18 cellular contexts compared by ENCODE assay signal in genomic region chr5:88979717-88980116, GRCh38.
A peak's percentile ranks its signal among the peaks of the same experiment; 100 is the strongest.
DNase-seq lines count a peak whose midpoint lies in the region; ATAC-seq, FAIRE-seq and TF ChIP-seq lines count a peak whose summit lies in the region.
"Had no signal": no experiment of that assay in that cellular context is flagged by ENCODE, and none has a peak within 500 bp of the region (broad histone marks: within the 10 kb centered on the region; RNA-seq: fewer than 3 reads in every experiment).

No MANE protein-coding gene starts in this region.

- no peaks in the 10 kb centered on the region for H3K9me3 ChIP-seq in small intestine (ENCODE audit: control insufficient read depth, low read depth)

- intact Hi-C loops in natural killer cell (cut with micrococcal nuclease) = no loop called here
- intact Hi-C loops in activated naive CD4-positive, alpha-beta T cell treated with anti-CD3 and anti-CD28 coated beads for 36 hours (cut with micrococcal nuclease) = loop anchor here (2.0 to 5.0 kb wide), 2 partner anchors 152 to 195 kb away; no protein-coding TSS in a partner anchor

- TF ChIP-seq CTCF in natural killer cell (IDR thresholded peaks at IDR 0.05) = no peak
- TF ChIP-seq CTCF in WTC11 (IDR thresholded peaks at IDR 0.05) = no peak

- no peaks in the 10 kb centered on the region for H3K27me3 Mint-ChIP-seq in natural killer cell treated with Interleukin-12 subunit alpha and Interleukin-12 subunit beta and Interleukin-15 and Interleukin-18, amount 100 ng/mL, for 72 hours
- H3K27me3 Mint-ChIP-seq in natural killer cell (ENCODE audit: low read depth in 2 of 2) (no peaks in the 10 kb centered on the region), WTC11 (ENCODE audit: low read depth) (no peaks in the 10 kb centered on the region)
- H3K27me3 Mint-ChIP-seq in activated naive CD4-positive, alpha-beta T cell treated with anti-CD3 and anti-CD28 coated beads for 36 hours (ENCODE audit: low read depth) = peaks cover 2% of the 10 kb centered on the region

- H3K4me3 Mint-ChIP-seq in natural killer cell treated with Interleukin-12 subunit alpha and Interleukin-12 subunit beta and Interleukin-15 and Interleukin-18, amount 100 ng/mL, for 72 hours = peak overlapping the region; percentile 38
- no peak overlapping the region for H3K4me3 Mint-ChIP-seq in natural killer cell
- no peak overlapping the region for H3K4me3 Mint-ChIP-seq in WTC11
- no peak overlapping the region for H3K4me3 Mint-ChIP-seq in activated naive CD4-positive, alpha-beta T cell treated with anti-CD3 and anti-CD28 coated beads for 36 hours

- H3K4me1 ChIP-seq in small intestine (ENCODE audit: control insufficient read depth in 2 of 2, insufficient read depth in 1 of 2, low read depth in 1 of 2, low read length in 1 of 2) = no peaks in the 10 kb centered on the region

- H3K36me3 ChIP-seq in small intestine (ENCODE audit: control insufficient read depth in 2 of 2, insufficient read depth in 2 of 2, low read length in 2 of 2) = no peaks in the 10 kb centered on the region

- no peak overlapping the region for H3K27ac ChIP-seq in small intestine (ENCODE audit: low read depth in 1 of 2, low read length in 1 of 2)
- H3K27ac ChIP-seq: C4-2B, GM23248 had no signal

- peak overlapping the region; percentile 51 to 86 for H3K27ac Mint-ChIP-seq in natural killer cell treated with Interleukin-12 subunit alpha and Interleukin-12 subunit beta and Interleukin-15 and Interleukin-18, amount 100 ng/mL, for 72 hours
- H3K27ac Mint-ChIP-seq in natural killer cell (peak overlapping the region in 1 of 2 donors; percentile 57), WTC11 (no peak overlapping the region)
- H3K27ac Mint-ChIP-seq in activated naive CD4-positive, alpha-beta T cell treated with anti-CD3 and anti-CD28 coated beads for 36 hours = no peak overlapping the region

- no peak for FAIRE-seq in small intestine (lab: Jason Lieb, UNC)

- H3K4me1 Mint-ChIP-seq in natural killer cell treated with Interleukin-12 subunit alpha and Interleukin-12 subunit beta and Interleukin-15 and Interleukin-18, amount 100 ng/mL, for 72 hours (ENCODE audit: low read depth in 2 of 2) = peaks cover 15 to 22% of the 10 kb centered on the region in 2 donors
- peaks cover 19 to 26% of the 10 kb centered on the region in 2 donors for H3K4me1 Mint-ChIP-seq in natural killer cell
- peaks cover 45% of the 10 kb centered on the region for H3K4me1 Mint-ChIP-seq in WTC11
- H3K4me1 Mint-ChIP-seq in activated naive CD4-positive, alpha-beta T cell treated with anti-CD3 and anti-CD28 coated beads for 36 hours (ENCODE audit: low read depth) = peaks cover 4% of the 10 kb centered on the region

- H3K4me3 ChIP-seq in small intestine (ENCODE audit: low read depth in 1 of 2, low read length in 2 of 2) = no peak overlapping the region
- H3K4me3 ChIP-seq: GM23248 had no signal

- DNase-seq in natural killer cell treated with Interleukin-12 subunit alpha and Interleukin-12 subunit beta and Interleukin-15 and Interleukin-18, amount 100 ng/mL, for 72 hours (ENCODE audit: low spot score) = no peak
- DNase-seq in natural killer cell = no peak
- DNase-seq in WTC11 (ENCODE audit: low spot score) = no peak
- DNase-seq in activated naive CD4-positive, alpha-beta T cell treated with anti-CD3 and anti-CD28 coated beads for 36 hours = no peak
- DNase-seq in small intestine = no peak
- DNase-seq in ureter (ENCODE audit: low spot score) = no peak
- no peak for DNase-seq in occipital lobe (lab: John Stamatoyannopoulos, UW)
- DNase-seq: GF-D8; MM.1S; NCI-H1092 treated with DMSO at 0.1 percent for 48 hours; NCI-H1694; NCI-H446; NCI-H69; NK-92 treated with Interleukin-12 subunit alpha and Interleukin-12 subunit beta, amount 100 ng/mL, for 24 hours; SHP77 treated with DMSO at 0.1 percent for 48 hours had no signal

- no peak for ATAC-seq in natural killer cell treated with Interleukin-12 subunit alpha and Interleukin-12 subunit beta and Interleukin-15 and Interleukin-18, amount 100 ng/mL, for 72 hours
- ATAC-seq in natural killer cell (no peak), HG02938 (IDR thresholded peaks at IDR 0.05; ENCODE audit: unreplicated experiment) (peak; percentile 10), WTC11 (peak; percentile 56)

- CTCF ChIA-PET in WTC11 (lab: Charles Lee) = interaction anchor here (1.0 kb wide), 1 partner anchor 250 kb away, joined by 3 read pairs; no protein-coding TSS in a partner anchor
- CTCF ChIA-PET in activated naive CD4-positive, alpha-beta T cell treated with anti-CD3 and anti-CD28 coated beads for 36 hours (lab: Charles Lee) = interaction anchor here (2.3 kb wide), 1 partner anchor 250 kb away, joined by 10 read pairs; no protein-coding TSS in a partner anchor

- H3K27me3 ChIP-seq in small intestine (ENCODE audit: control insufficient read depth in 2 of 2, insufficient read depth in 2 of 2, low read length in 2 of 2) = no peaks in the 10 kb centered on the region

- 83 to 85% (median 84%) methylated on average over 3 of the region's 3 CpGs for WGBS in small intestine, 3 donors

- H3K36me3 Mint-ChIP-seq in natural killer cell treated with Interleukin-12 subunit alpha and Interleukin-12 subunit beta and Interleukin-15 and Interleukin-18, amount 100 ng/mL, for 72 hours = peaks cover 5% of the 10 kb centered on the region
- H3K36me3 Mint-ChIP-seq in natural killer cell = no peaks in the 10 kb centered on the region
- H3K36me3 Mint-ChIP-seq in WTC11 = no peaks in the 10 kb centered on the region
- H3K36me3 Mint-ChIP-seq in activated naive CD4-positive, alpha-beta T cell treated with anti-CD3 and anti-CD28 coated beads for 36 hours (ENCODE audit: low read depth) = no peaks in the 10 kb centered on the region

- H3K9me3 Mint-ChIP-seq in natural killer cell treated with Interleukin-12 subunit alpha and Interleukin-12 subunit beta and Interleukin-15 and Interleukin-18, amount 100 ng/mL, for 72 hours = peaks cover 8% of the 10 kb centered on the region
- H3K9me3 Mint-ChIP-seq in natural killer cell (no peaks in the 10 kb centered on the region), WTC11 (no peaks in the 10 kb centered on the region)
- no peaks in the 10 kb centered on the region for H3K9me3 Mint-ChIP-seq in activated naive CD4-positive, alpha-beta T cell treated with anti-CD3 and anti-CD28 coated beads for 36 hours

- POLR2A ChIA-PET in WTC11 (lab: Charles Lee) = no interaction called here

TF ChIP-seq in WTC11, 78 proteins besides CTCF, POLR2A, EP300 and RAD21 (continues in another document):
- TF ChIP-seq TEAD4 (CRISPR knock-in tag; IDR thresholded peaks at IDR 0.05) (no peak), NFYB (CRISPR knock-in tag; conservative IDR thresholded peaks at IDR 0.05; ENCODE audit: low read depth) (no peak), IRF2 (CRISPR knock-in tag; IDR thresholded peaks at IDR 0.05; ENCODE audit: borderline replicate concordance, low read depth) (no peak), ZNF121 (CRISPR knock-in tag; IDR thresholded peaks at IDR 0.05) (no peak), HMGA2 (CRISPR knock-in tag; IDR thresholded peaks at IDR 0.05) (no peak), NFATC4 (CRISPR knock-in tag; IDR thresholded peaks at IDR 0.05) (no peak), ATF1 (CRISPR knock-in tag; IDR thresholded peaks at IDR 0.05) (no peak), NFE2L1 (CRISPR knock-in tag; IDR thresholded peaks at IDR 0.05) (no peak), NR1H2 (CRISPR knock-in tag; IDR thresholded peaks at IDR 0.05) (no peak), FOXK1 (CRISPR knock-in tag; IDR thresholded peaks at IDR 0.05) (no peak), ESRRA (CRISPR knock-in tag; IDR thresholded peaks at IDR 0.05; ENCODE audit: borderline replicate concordance) (no peak), GRHL2 (CRISPR knock-in tag; IDR thresholded peaks at IDR 0.05; ENCODE audit: insufficient replicate concordance, severe bottlenecking) (no peak)
- TF ChIP-seq, protein P1, sequence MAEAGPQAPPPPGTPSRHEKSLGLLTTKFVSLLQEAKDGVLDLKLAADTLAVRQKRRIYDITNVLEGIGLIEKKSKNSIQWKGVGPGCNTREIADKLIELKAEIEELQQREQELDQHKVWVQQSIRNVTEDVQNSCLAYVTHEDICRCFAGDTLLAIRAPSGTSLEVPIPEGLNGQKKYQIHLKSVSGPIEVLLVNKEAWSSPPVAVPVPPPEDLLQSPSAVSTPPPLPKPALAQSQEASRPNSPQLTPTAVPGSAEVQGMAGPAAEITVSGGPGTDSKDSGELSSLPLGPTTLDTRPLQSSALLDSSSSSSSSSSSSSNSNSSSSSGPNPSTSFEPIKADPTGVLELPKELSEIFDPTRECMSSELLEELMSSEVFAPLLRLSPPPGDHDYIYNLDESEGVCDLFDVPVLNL (CRISPR knock-in tag; IDR thresholded peaks at IDR 0.05; ENCODE audit: borderline replicate concordance, low read depth) = no peak
- TF ChIP-seq, protein P2, sequence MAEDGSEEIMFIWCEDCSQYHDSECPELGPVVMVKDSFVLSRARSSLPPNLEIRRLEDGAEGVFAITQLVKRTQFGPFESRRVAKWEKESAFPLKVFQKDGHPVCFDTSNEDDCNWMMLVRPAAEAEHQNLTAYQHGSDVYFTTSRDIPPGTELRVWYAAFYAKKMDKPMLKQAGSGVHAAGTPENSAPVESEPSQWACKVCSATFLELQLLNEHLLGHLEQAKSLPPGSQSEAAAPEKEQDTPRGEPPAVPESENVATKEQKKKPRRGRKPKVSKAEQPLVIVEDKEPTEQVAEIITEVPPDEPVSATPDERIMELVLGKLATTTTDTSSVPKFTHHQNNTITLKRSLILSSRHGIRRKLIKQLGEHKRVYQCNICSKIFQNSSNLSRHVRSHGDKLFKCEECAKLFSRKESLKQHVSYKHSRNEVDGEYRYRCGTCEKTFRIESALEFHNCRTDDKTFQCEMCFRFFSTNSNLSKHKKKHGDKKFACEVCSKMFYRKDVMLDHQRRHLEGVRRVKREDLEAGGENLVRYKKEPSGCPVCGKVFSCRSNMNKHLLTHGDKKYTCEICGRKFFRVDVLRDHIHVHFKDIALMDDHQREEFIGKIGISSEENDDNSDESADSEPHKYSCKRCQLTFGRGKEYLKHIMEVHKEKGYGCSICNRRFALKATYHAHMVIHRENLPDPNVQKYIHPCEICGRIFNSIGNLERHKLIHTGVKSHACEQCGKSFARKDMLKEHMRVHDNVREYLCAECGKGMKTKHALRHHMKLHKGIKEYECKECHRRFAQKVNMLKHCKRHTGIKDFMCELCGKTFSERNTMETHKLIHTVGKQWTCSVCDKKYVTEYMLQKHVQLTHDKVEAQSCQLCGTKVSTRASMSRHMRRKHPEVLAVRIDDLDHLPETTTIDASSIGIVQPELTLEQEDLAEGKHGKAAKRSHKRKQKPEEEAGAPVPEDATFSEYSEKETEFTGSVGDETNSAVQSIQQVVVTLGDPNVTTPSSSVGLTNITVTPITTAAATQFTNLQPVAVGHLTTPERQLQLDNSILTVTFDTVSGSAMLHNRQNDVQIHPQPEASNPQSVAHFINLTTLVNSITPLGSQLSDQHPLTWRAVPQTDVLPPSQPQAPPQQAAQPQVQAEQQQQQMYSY (CRISPR knock-in tag; IDR thresholded peaks at IDR 0.05) = no peak

Comparison
In these comparisons a context has a peak if more than half of its experiments do, and no peak if none do; other contexts are left out.
1. ATAC-seq: peak in HG02938 (single experiment) and WTC11 (single experiment); none in natural killer cell treated with Interleukin-12 subunit alpha and Interleukin-12 subunit beta and Interleukin-15 and Interleukin-18, amount 100 ng/mL, for 72 hours (0 of 2) and natural killer cell (0 of 3).
2. H3K27ac Mint-ChIP-seq: peak in natural killer cell treated with Interleukin-12 subunit alpha and Interleukin-12 subunit beta and Interleukin-15 and Interleukin-18, amount 100 ng/mL, for 72 hours (2 of 2); none in WTC11 (single experiment) and activated naive CD4-positive, alpha-beta T cell treated with anti-CD3 and anti-CD28 coated beads for 36 hours (single experiment).